In genomic region chr9:135700525-135700924, GRCh38 we compare ENCODE assay signal across 35 cellular contexts. TPM values are rescaled to one million over a fixed set of nuclear protein-coding genes. Genes with fewer than 3 reads are reported as not detected.
"Had no signal": no experiment of that assay in that cellular context is flagged by ENCODE, and none has a peak within 500 bp of the region (broad histone marks: within the 10 kb centered on the region; RNA-seq: fewer than 3 reads in every experiment).

No MANE protein-coding gene starts in this region.

- H3K4me3 Mint-ChIP-seq: activated CD4-positive, alpha-beta memory T cell treated with anti-CD3 and anti-CD28 coated beads for 36 hours; activated CD4-positive, alpha-beta T cell treated with anti-CD3 and anti-CD28 coated beads for 36 hours; activated CD4-positive, alpha-beta T cell treated with anti-CD3 and anti-CD28 coated beads, Interleukin-2, amount 10 ng/mL, durations not matched to agents 24 days and 14 days; activated CD8-positive, alpha-beta memory T cell treated with anti-CD3 and anti-CD28 coated beads, Interleukin-2, amount 10 ng/mL, durations not matched to agents 7 days and 5 days; activated CD8-positive, alpha-beta T cell treated with anti-CD3 and anti-CD28 coated beads, Interleukin-2, amount 10 ng/mL, durations not matched to agents 7 days and 5 days; activated naive CD4-positive, alpha-beta T cell treated with anti-CD3 and anti-CD28 coated beads for 36 hours; activated naive CD4-positive, alpha-beta T cell treated with anti-CD3 and anti-CD28 coated beads, Interleukin-2, amount 50 U/mL, for 24 hours; activated naive CD8-positive, alpha-beta T cell treated with anti-CD3 and anti-CD28 coated beads for 36 hours; activated naive CD8-positive, alpha-beta T cell treated with anti-CD3 and anti-CD28 coated beads, Interleukin-2, amount 50 U/mL, for 24 hours; activated T-helper 1 cell treated with anti-CD3 and anti-CD28 coated beads, Interleukin-12 subunit alpha, Interleukin-12 subunit beta, Interleukin-2, Interleukin-4 antibody, amounts not matched to agents 30 ng/mL and 10 ng/mL and 1 ng/mL, durations not matched to agents 14 hours and 24 hours and 36 hours; effector memory CD8-positive, alpha-beta T cell had no signal

- H3K27ac ChIP-seq: adrenal gland, body of pancreas, esophagus muscularis mucosa, foreskin keratinocyte, gastrocnemius medialis had no signal

- H3K36me3 Mint-ChIP-seq: activated CD4-positive, alpha-beta memory T cell treated with anti-CD3 and anti-CD28 coated beads for 36 hours; activated CD8-positive, alpha-beta memory T cell treated with anti-CD3 and anti-CD28 coated beads, Interleukin-2, amount 10 ng/mL, durations not matched to agents 7 days and 5 days; activated naive CD4-positive, alpha-beta T cell treated with anti-CD3 and anti-CD28 coated beads, Interleukin-2, amount 50 U/mL, for 24 hours; activated naive CD8-positive, alpha-beta T cell treated with anti-CD3 and anti-CD28 coated beads for 36 hours had no signal

- H3K27ac Mint-ChIP-seq: activated CD4-positive, alpha-beta memory T cell treated with anti-CD3 and anti-CD28 coated beads for 36 hours; activated CD4-positive, alpha-beta T cell treated with anti-CD3 and anti-CD28 coated beads for 36 hours; activated CD4-positive, alpha-beta T cell treated with anti-CD3 and anti-CD28 coated beads, Interleukin-2, amount 10 ng/mL, durations not matched to agents 24 days and 14 days; activated CD8-positive, alpha-beta memory T cell treated with anti-CD3 and anti-CD28 coated beads, Interleukin-2, amount 10 ng/mL, durations not matched to agents 7 days and 5 days; activated CD8-positive, alpha-beta T cell treated with anti-CD3 and anti-CD28 coated beads, Interleukin-2, amount 10 ng/mL, durations not matched to agents 7 days and 5 days; activated naive CD4-positive, alpha-beta T cell treated with anti-CD3 and anti-CD28 coated beads for 36 hours; activated naive CD4-positive, alpha-beta T cell treated with anti-CD3 and anti-CD28 coated beads, Interleukin-2, amount 50 U/mL, for 24 hours; activated naive CD8-positive, alpha-beta T cell treated with anti-CD3 and anti-CD28 coated beads for 36 hours; activated naive CD8-positive, alpha-beta T cell treated with anti-CD3 and anti-CD28 coated beads, Interleukin-2, amount 50 U/mL, for 24 hours; activated T-helper 1 cell treated with anti-CD3 and anti-CD28 coated beads, Interleukin-12 subunit alpha, Interleukin-12 subunit beta, Interleukin-2, Interleukin-4 antibody, amounts not matched to agents 30 ng/mL and 10 ng/mL and 1 ng/mL, durations not matched to agents 14 hours and 24 hours and 36 hours; activated T-helper 2 cell treated with anti-CD3 and anti-CD28 coated beads, Interferon-gamma antibody, Interleukin-2, Interleukin-4, amounts not matched to agents 10 μg/mL and 5 μg/mL and 100 μg/mL, durations not matched to agents 14 hours and 24 hours and 36 hours; effector memory CD8-positive, alpha-beta T cell had no signal

- H3K9me3 Mint-ChIP-seq: activated CD4-positive, alpha-beta memory T cell treated with anti-CD3 and anti-CD28 coated beads for 36 hours; activated CD4-positive, alpha-beta T cell treated with anti-CD3 and anti-CD28 coated beads, Interleukin-2, amount 10 ng/mL, durations not matched to agents 24 days and 14 days; activated naive CD4-positive, alpha-beta T cell treated with anti-CD3 and anti-CD28 coated beads for 36 hours; activated naive CD4-positive, alpha-beta T cell treated with anti-CD3 and anti-CD28 coated beads, Interleukin-2, amount 50 U/mL, for 24 hours; activated naive CD8-positive, alpha-beta T cell treated with anti-CD3 and anti-CD28 coated beads for 36 hours; activated naive CD8-positive, alpha-beta T cell treated with anti-CD3 and anti-CD28 coated beads, Interleukin-2, amount 50 U/mL, for 24 hours; activated T-helper 1 cell treated with anti-CD3 and anti-CD28 coated beads, Interleukin-12 subunit alpha, Interleukin-12 subunit beta, Interleukin-2, Interleukin-4 antibody, amounts not matched to agents 30 ng/mL and 10 ng/mL and 1 ng/mL, durations not matched to agents 14 hours and 24 hours and 36 hours; activated T-helper 2 cell treated with anti-CD3 and anti-CD28 coated beads, Interferon-gamma antibody, Interleukin-2, Interleukin-4, amounts not matched to agents 10 μg/mL and 5 μg/mL and 100 μg/mL, durations not matched to agents 14 hours and 24 hours and 36 hours; effector memory CD8-positive, alpha-beta T cell had no signal

- H3K36me3 ChIP-seq: adrenal gland, esophagus muscularis mucosa, gastrocnemius medialis had no signal

- H3K27me3 Mint-ChIP-seq: activated CD4-positive, alpha-beta T cell treated with anti-CD3 and anti-CD28 coated beads, Interleukin-2, amount 10 ng/mL, durations not matched to agents 24 days and 14 days; activated CD8-positive, alpha-beta memory T cell treated with anti-CD3 and anti-CD28 coated beads, Interleukin-2, amount 10 ng/mL, durations not matched to agents 7 days and 5 days had no signal

- H3K4me1 ChIP-seq: foreskin keratinocyte had no signal

- DNase-seq: activated CD4-positive, alpha-beta memory T cell treated with anti-CD3 and anti-CD28 coated beads for 36 hours; activated CD4-positive, alpha-beta T cell treated with anti-CD3 and anti-CD28 coated beads for 36 hours; activated CD4-positive, alpha-beta T cell treated with anti-CD3 and anti-CD28 coated beads, Interleukin-2, amount 10 ng/mL, durations not matched to agents 24 days and 14 days; activated CD4-positive, CD25-positive, alpha-beta regulatory T cell; activated CD4-positive, CD25-positive, alpha-beta regulatory T cell treated with anti-CD3 and anti-CD28 coated beads, Interleukin-2, amount 50 U/mL, for 72 hours; activated CD8-positive, alpha-beta memory T cell treated with anti-CD3 and anti-CD28 coated beads, Interleukin-2, amount 10 ng/mL, durations not matched to agents 7 days and 5 days; activated CD8-positive, alpha-beta memory T cell treated with anti-CD3 and anti-CD28 coated beads, Interleukin-2, amount 50 U/mL, for 4 hours; activated CD8-positive, alpha-beta T cell treated with anti-CD3 and anti-CD28 coated beads, Interleukin-2, amount 10 ng/mL, durations not matched to agents 7 days and 5 days; activated effector memory CD4-positive, alpha-beta T cell treated with anti-CD3 and anti-CD28 coated beads, Interleukin-2, amount 50 U/mL, for 16 hours; activated naive CD4-positive, alpha-beta T cell treated with anti-CD3 and anti-CD28 coated beads for 36 hours; activated naive CD8-positive, alpha-beta T cell treated with anti-CD3 and anti-CD28 coated beads for 36 hours; activated naive CD8-positive, alpha-beta T cell treated with anti-CD3 and anti-CD28 coated beads, Interleukin-2, amount 50 U/mL, for 24 hours; activated T-cell treated with anti-CD3 and anti-CD28 coated beads, Interleukin-2, amount 50 U/mL, for 1 hour; activated T-cell treated with anti-CD3 and anti-CD28 coated beads, Interleukin-2, amount 50 U/mL, for 48 hours; adrenal gland; amygdala; aorta; body of pancreas; caudate nucleus; cortex of kidney; dermis blood vessel endothelial cell; effector CD4-positive, alpha-beta T cell; effector memory CD8-positive, alpha-beta T cell; erythroblast; foreskin keratinocyte; gastrocnemius medialis; glutamatergic neuron; T-helper 2 cell had no signal

- H3K4me1 Mint-ChIP-seq: activated CD4-positive, alpha-beta T cell treated with anti-CD3 and anti-CD28 coated beads for 36 hours; activated CD4-positive, alpha-beta T cell treated with anti-CD3 and anti-CD28 coated beads, Interleukin-2, amount 10 ng/mL, durations not matched to agents 24 days and 14 days; activated CD8-positive, alpha-beta memory T cell treated with anti-CD3 and anti-CD28 coated beads, Interleukin-2, amount 10 ng/mL, durations not matched to agents 7 days and 5 days; activated naive CD4-positive, alpha-beta T cell treated with anti-CD3 and anti-CD28 coated beads, Interleukin-2, amount 50 U/mL, for 24 hours; activated naive CD8-positive, alpha-beta T cell treated with anti-CD3 and anti-CD28 coated beads for 36 hours; activated naive CD8-positive, alpha-beta T cell treated with anti-CD3 and anti-CD28 coated beads, Interleukin-2, amount 50 U/mL, for 24 hours had no signal

- H3K4me3 ChIP-seq: adrenal gland, body of pancreas, esophagus muscularis mucosa, gastrocnemius medialis had no signal

- ATAC-seq: activated CD8-positive, alpha-beta T cell treated with anti-CD3 and anti-CD28 coated beads, Interleukin-2, amount 10 ng/mL, durations not matched to agents 7 days and 5 days; body of pancreas; foreskin keratinocyte; gastrocnemius medialis had no signal

- H3K9me3 ChIP-seq: adrenal gland, body of pancreas, esophagus muscularis mucosa, gastrocnemius medialis had no signal

RNA-seq across cellular contexts. Expression of gene SOHLH1, which starts 1.2 kb away (rescaled TPM):
- total RNA-seq: activated CD4-positive, alpha-beta memory T cell treated with anti-CD3 and anti-CD28 coated beads for 36 hours; activated CD4-positive, alpha-beta T cell treated with anti-CD3 and anti-CD28 coated beads for 36 hours; activated CD4-positive, alpha-beta T cell treated with anti-CD3 and anti-CD28 coated beads, Interleukin-2, amount 10 ng/mL, durations not matched to agents 24 days and 14 days; activated CD8-positive, alpha-beta memory T cell treated with anti-CD3 and anti-CD28 coated beads for 36 hours; activated CD8-positive, alpha-beta memory T cell treated with anti-CD3 and anti-CD28 coated beads, Interleukin-2, amount 10 ng/mL, durations not matched to agents 7 days and 5 days; activated CD8-positive, alpha-beta T cell treated with anti-CD3 and anti-CD28 coated beads, Interleukin-2, amount 10 ng/mL, durations not matched to agents 7 days and 5 days; activated naive CD4-positive, alpha-beta T cell treated with anti-CD3 and anti-CD28 coated beads for 36 hours; activated naive CD8-positive, alpha-beta T cell treated with anti-CD3 and anti-CD28 coated beads for 36 hours; activated T-helper 1 cell treated with anti-CD3 and anti-CD28 coated beads, Interleukin-12 subunit alpha, Interleukin-12 subunit beta, Interleukin-2, Interleukin-4 antibody, amounts not matched to agents 30 ng/mL and 10 ng/mL and 1 ng/mL, durations not matched to agents 14 hours and 24 hours and 36 hours; activated T-helper 2 cell treated with anti-CD3 and anti-CD28 coated beads, Interferon-gamma antibody, Interleukin-2, Interleukin-4, amounts not matched to agents 10 μg/mL and 5 μg/mL and 100 μg/mL, durations not matched to agents 14 hours and 24 hours and 36 hours; adrenal gland; aorta; body of pancreas; chondrocyte; dermis blood vessel endothelial cell; esophagus muscularis mucosa; foreskin keratinocyte; gastrocnemius medialis; T-helper 1 cell treated with Interleukin-12 subunit alpha and Interleukin-12 subunit beta and Interleukin-4 antibody, amounts not matched to agents 30 ng/mL and 1 ng/mL, for 36 hours had no signal
- polyA plus RNA-seq: adrenal gland, aorta, foreskin keratinocyte had no signal

RNA-seq across cellular contexts. Expression of gene KCNT1, which starts 1.5 kb away (rescaled TPM):
- total RNA-seq: activated CD4-positive, alpha-beta memory T cell treated with anti-CD3 and anti-CD28 coated beads for 36 hours; activated CD4-positive, alpha-beta T cell treated with anti-CD3 and anti-CD28 coated beads for 36 hours; activated CD4-positive, alpha-beta T cell treated with anti-CD3 and anti-CD28 coated beads, Interleukin-2, amount 10 ng/mL, durations not matched to agents 24 days and 14 days; activated CD8-positive, alpha-beta memory T cell treated with anti-CD3 and anti-CD28 coated beads for 36 hours; activated CD8-positive, alpha-beta memory T cell treated with anti-CD3 and anti-CD28 coated beads, Interleukin-2, amount 10 ng/mL, durations not matched to agents 7 days and 5 days; activated CD8-positive, alpha-beta T cell treated with anti-CD3 and anti-CD28 coated beads, Interleukin-2, amount 10 ng/mL, durations not matched to agents 7 days and 5 days; activated naive CD4-positive, alpha-beta T cell treated with anti-CD3 and anti-CD28 coated beads for 36 hours; activated naive CD8-positive, alpha-beta T cell treated with anti-CD3 and anti-CD28 coated beads for 36 hours; activated T-helper 1 cell treated with anti-CD3 and anti-CD28 coated beads, Interleukin-12 subunit alpha, Interleukin-12 subunit beta, Interleukin-2, Interleukin-4 antibody, amounts not matched to agents 30 ng/mL and 10 ng/mL and 1 ng/mL, durations not matched to agents 14 hours and 24 hours and 36 hours; activated T-helper 2 cell treated with anti-CD3 and anti-CD28 coated beads, Interferon-gamma antibody, Interleukin-2, Interleukin-4, amounts not matched to agents 10 μg/mL and 5 μg/mL and 100 μg/mL, durations not matched to agents 14 hours and 24 hours and 36 hours; chondrocyte; dermis blood vessel endothelial cell; foreskin keratinocyte; T-helper 1 cell treated with Interleukin-12 subunit alpha and Interleukin-12 subunit beta and Interleukin-4 antibody, amounts not matched to agents 30 ng/mL and 1 ng/mL, for 36 hours had no signal
- polyA plus RNA-seq: aorta, foreskin keratinocyte had no signal

RNA-seq across cellular contexts. Expression of gene LCN9, which starts 37.4 kb away (rescaled TPM):
- total RNA-seq: activated CD4-positive, alpha-beta memory T cell treated with anti-CD3 and anti-CD28 coated beads for 36 hours; activated CD4-positive, alpha-beta T cell treated with anti-CD3 and anti-CD28 coated beads for 36 hours; activated CD4-positive, alpha-beta T cell treated with anti-CD3 and anti-CD28 coated beads, Interleukin-2, amount 10 ng/mL, durations not matched to agents 24 days and 14 days; activated CD8-positive, alpha-beta memory T cell treated with anti-CD3 and anti-CD28 coated beads for 36 hours; activated CD8-positive, alpha-beta memory T cell treated with anti-CD3 and anti-CD28 coated beads, Interleukin-2, amount 10 ng/mL, durations not matched to agents 7 days and 5 days; activated CD8-positive, alpha-beta T cell treated with anti-CD3 and anti-CD28 coated beads, Interleukin-2, amount 10 ng/mL, durations not matched to agents 7 days and 5 days; activated naive CD4-positive, alpha-beta T cell treated with anti-CD3 and anti-CD28 coated beads for 36 hours; activated naive CD8-positive, alpha-beta T cell treated with anti-CD3 and anti-CD28 coated beads for 36 hours; activated T-helper 1 cell treated with anti-CD3 and anti-CD28 coated beads, Interleukin-12 subunit alpha, Interleukin-12 subunit beta, Interleukin-2, Interleukin-4 antibody, amounts not matched to agents 30 ng/mL and 10 ng/mL and 1 ng/mL, durations not matched to agents 14 hours and 24 hours and 36 hours; activated T-helper 2 cell treated with anti-CD3 and anti-CD28 coated beads, Interferon-gamma antibody, Interleukin-2, Interleukin-4, amounts not matched to agents 10 μg/mL and 5 μg/mL and 100 μg/mL, durations not matched to agents 14 hours and 24 hours and 36 hours; adrenal gland; aorta; body of pancreas; dermis blood vessel endothelial cell; esophagus muscularis mucosa; foreskin keratinocyte; gastrocnemius medialis; T-helper 1 cell treated with Interleukin-12 subunit alpha and Interleukin-12 subunit beta and Interleukin-4 antibody, amounts not matched to agents 30 ng/mL and 1 ng/mL, for 36 hours had no signal
- polyA plus RNA-seq: adrenal gland, aorta, foreskin keratinocyte had no signal
